Comparison of ENCODE assay signal across 21 cellular contexts in the genomic region with DNA sequence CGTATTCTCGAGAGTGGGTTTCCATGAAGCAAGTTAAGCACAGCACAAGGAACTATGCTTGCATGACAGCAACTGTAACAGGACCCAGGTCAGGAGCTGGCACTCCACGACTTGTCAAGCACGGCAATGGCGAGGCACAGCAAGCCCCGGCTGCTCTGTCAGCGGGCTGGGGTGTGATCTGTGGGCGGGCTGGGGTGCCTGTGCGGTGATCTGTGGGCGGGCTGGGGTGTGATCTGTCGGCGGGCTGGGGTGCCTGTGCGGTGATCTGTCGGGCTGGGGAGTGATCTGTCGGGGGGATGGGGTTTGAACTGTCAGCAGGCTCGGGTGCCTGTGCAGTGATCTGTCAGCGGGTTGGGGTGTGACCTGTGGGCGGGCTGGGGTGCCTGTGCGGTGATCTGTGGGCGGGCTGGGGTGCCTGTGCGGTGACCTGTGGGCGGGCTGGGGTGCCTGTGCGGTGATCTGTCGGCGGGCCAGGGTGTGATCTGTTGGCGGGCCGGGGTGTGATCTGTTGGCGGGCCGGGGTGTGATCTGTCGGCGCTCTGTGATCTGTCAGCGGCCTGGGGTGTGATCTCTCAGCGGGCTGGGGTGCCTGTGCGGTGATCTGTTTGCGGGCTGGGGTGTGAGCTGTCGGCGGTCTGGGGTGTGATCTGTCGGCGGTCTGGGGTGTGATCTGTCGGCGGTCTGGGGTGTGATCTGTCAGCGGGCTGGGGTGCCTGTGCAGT.
DNase-seq lines count a peak whose midpoint lies in the region; FAIRE-seq and TF ChIP-seq lines count a peak whose summit lies in the region.
"Had no signal": no experiment of that assay in that cellular context is flagged by ENCODE, and none has a peak within 500 bp of the region (broad histone marks: within the 10 kb centered on the region; RNA-seq: fewer than 3 reads in every experiment).

No MANE protein-coding gene starts in this region.

- dilution Hi-C loops in endothelial cell of umbilical vein (cut with MboI; ENCODE audit: extremely low pct_ligation_motif_present, low sequenced_read_pairs) = no loop called here

- H3K79me2 ChIP-seq in endothelial cell of umbilical vein (ENCODE audit: control insufficient read depth, insufficient read depth, low read length) = no peaks in the 10 kb centered on the region

- TF ChIP-seq EP300 in sigmoid colon (IDR thresholded peaks at IDR 0.05) = no peak

- FAIRE-seq in endothelial cell of umbilical vein (lab: Jason Lieb, UNC) = no peak
- FAIRE-seq: endometrium had no signal

- no peaks in the 10 kb centered on the region for H4K20me1 ChIP-seq in endothelial cell of umbilical vein (replicated peaks; ENCODE audit: control insufficient read depth, extremely low read depth, insufficient read depth, low read length)

- BruUV-seq in endothelial cell of umbilical vein (replicated peaks; lab: Mats Ljungman, UMichigan) = no TSS peak

- H3K4me3 ChIP-seq in endothelial cell of umbilical vein (replicated peaks in 1 of 3; ENCODE audit: insufficient read depth in 1 of 3, low read depth in 1 of 3, low read length in 3 of 3) (no peak overlapping the region), sigmoid colon (no peak overlapping the region)

- WGBS in sigmoid colon, 2 donors = 94 to 96% methylated on average over 42 of the region's 42 CpGs

- CTCF ChIA-PET in endothelial cell of umbilical vein (lab: Charles Lee) = interaction anchor here (1.8 kb wide), 1 partner anchor 41 kb away, joined by 4 read pairs; no protein-coding TSS in a partner anchor

- no peak overlapping the region for H2AFZ ChIP-seq in endothelial cell of umbilical vein (ENCODE audit: low read depth, low read length)

- H3K9me1 ChIP-seq in endothelial cell of umbilical vein (replicated peaks; ENCODE audit: control insufficient read depth, extremely low read depth, insufficient read depth, low read length) = no peaks in the 10 kb centered on the region

- TF ChIP-seq CTCF in endothelial cell of umbilical vein (IDR thresholded peaks at IDR 0.05; ENCODE audit: extremely low read depth in 1 of 2, insufficient read depth in 1 of 2, low read depth in 1 of 2, low read length in 2 of 2) = no peak
- no peak for TF ChIP-seq CTCF in sigmoid colon (IDR thresholded peaks at IDR 0.05)

- DNase-seq in DMS79 (lab: John Stamatoyannopoulos, UW) (peak; percentile 7), endothelial cell of umbilical vein (ENCODE audit: low read depth, low spot score) (no peak), left kidney (ENCODE audit: low read depth, low spot score) (peak; percentile 74), sigmoid colon (peak; percentile 63), iPS-NIHi7 (ENCODE audit: extremely low spot score) (no peak), activated gamma-delta T cell treated with Interleukin-2 at 50 U/mL for 16 hours (no peak), NCI-H524 treated with DMSO at 0.1 percent for 48 hours (lab: John Stamatoyannopoulos, UW) (no peak)
- DNase-seq: activated B cell treated with CpG ODN at 0.5 μM for 24 hours; activated naive CD4-positive, alpha-beta T cell treated with anti-CD3 and anti-CD28 coated beads, Interleukin-2, amount 50 U/mL, for 16 hours; amygdala; Calu3; glutamatergic neuron; midbrain; NCI-H1092; NCI-H2029 treated with DMSO at 0.1 percent for 48 hours; NCI-H446; nephron progenitor cell; SIG-M5; stimulated activated CD4-positive, alpha-beta T cell treated with anti-CD3 and anti-CD28 coated beads, Interleukin-1b, Interleukin-23, amount 100 ng/mL, for 48 hours had no signal

- H3K27me3 ChIP-seq in endothelial cell of umbilical vein (ENCODE audit: control insufficient read depth in 2 of 2, insufficient read depth in 2 of 2, low read length in 2 of 2) (no peaks in the 10 kb centered on the region), sigmoid colon (no peaks in the 10 kb centered on the region)

- H3K4me2 ChIP-seq in endothelial cell of umbilical vein (ENCODE audit: insufficient read depth, low read length) = no peak overlapping the region

- H3K27ac ChIP-seq in endothelial cell of umbilical vein (ENCODE audit: insufficient read depth, low read depth, low read length) = no peak overlapping the region
- peak overlapping the region in 3 of 4 donors; percentile 1 to 63 (median 53) for H3K27ac ChIP-seq in sigmoid colon
- H3K27ac ChIP-seq: HL-60 had no signal

- POLR2A ChIA-PET in endothelial cell of umbilical vein (lab: Charles Lee) = no interaction called here

- intact Hi-C loops in endothelial cell of umbilical vein (cut with micrococcal nuclease) (no loop called here), sigmoid colon (cut with DNase I) (no loop called here)

- H3K36me3 ChIP-seq in endothelial cell of umbilical vein (ENCODE audit: control insufficient read depth in 2 of 2, extremely low read depth in 1 of 2, insufficient read depth in 2 of 2, low read length in 2 of 2) (peaks cover 4 to 5% of the 10 kb centered on the region in 2 experiments), sigmoid colon (peaks cover 0 to 19% (median 2%) of the 10 kb centered on the region in 4 donors)

- TF ChIP-seq POLR2A in endothelial cell of umbilical vein (IDR thresholded peaks at IDR 0.05; ENCODE audit: low read depth, low read length) (no peak), sigmoid colon (IDR thresholded peaks at IDR 0.05) (no peak)

- H3K9me3 ChIP-seq in endothelial cell of umbilical vein (replicated peaks; ENCODE audit: control insufficient read depth, insufficient read depth, low read length) = no peaks in the 10 kb centered on the region
- no peaks in the 10 kb centered on the region for H3K9me3 ChIP-seq in sigmoid colon

- no peak overlapping the region for H3K9ac ChIP-seq in endothelial cell of umbilical vein (replicated peaks; ENCODE audit: extremely low read depth, insufficient read depth, low read length)

- H3K4me1 ChIP-seq in endothelial cell of umbilical vein (ENCODE audit: control insufficient read depth, extremely low read depth, insufficient read depth, low read length) (no peaks in the 10 kb centered on the region), sigmoid colon (peaks cover 0 to 16% (median 13%) of the 10 kb centered on the region in 4 donors)

TF ChIP-seq in endothelial cell of umbilical vein, 7 proteins besides CTCF, POLR2A, EP300 and RAD21:
- peak; percentile 11 for TF ChIP-seq POLR2AphosphoS5 (IDR thresholded peaks at IDR 0.05; ENCODE audit: insufficient read depth, low read depth, low read length)
- TF ChIP-seq JUN (IDR thresholded peaks at IDR 0.05; ENCODE audit: borderline replicate concordance, insufficient read depth, insufficient read length, low read depth) = no peak

Comparison
In these comparisons a context has a peak if more than half of its experiments do, and no peak if none do; other contexts are left out.
1. DNase-seq: peak in DMS79 (single experiment), left kidney (single experiment) and sigmoid colon (single experiment); none in endothelial cell of umbilical vein (single experiment), iPS-NIHi7 (single experiment), activated gamma-delta T cell treated with Interleukin-2 at 50 U/mL for 16 hours (single experiment) and NCI-H524 treated with DMSO at 0.1 percent for 48 hours (single experiment).